Comparison of ENCODE assay signal across 9 cellular contexts in the genomic region with DNA sequence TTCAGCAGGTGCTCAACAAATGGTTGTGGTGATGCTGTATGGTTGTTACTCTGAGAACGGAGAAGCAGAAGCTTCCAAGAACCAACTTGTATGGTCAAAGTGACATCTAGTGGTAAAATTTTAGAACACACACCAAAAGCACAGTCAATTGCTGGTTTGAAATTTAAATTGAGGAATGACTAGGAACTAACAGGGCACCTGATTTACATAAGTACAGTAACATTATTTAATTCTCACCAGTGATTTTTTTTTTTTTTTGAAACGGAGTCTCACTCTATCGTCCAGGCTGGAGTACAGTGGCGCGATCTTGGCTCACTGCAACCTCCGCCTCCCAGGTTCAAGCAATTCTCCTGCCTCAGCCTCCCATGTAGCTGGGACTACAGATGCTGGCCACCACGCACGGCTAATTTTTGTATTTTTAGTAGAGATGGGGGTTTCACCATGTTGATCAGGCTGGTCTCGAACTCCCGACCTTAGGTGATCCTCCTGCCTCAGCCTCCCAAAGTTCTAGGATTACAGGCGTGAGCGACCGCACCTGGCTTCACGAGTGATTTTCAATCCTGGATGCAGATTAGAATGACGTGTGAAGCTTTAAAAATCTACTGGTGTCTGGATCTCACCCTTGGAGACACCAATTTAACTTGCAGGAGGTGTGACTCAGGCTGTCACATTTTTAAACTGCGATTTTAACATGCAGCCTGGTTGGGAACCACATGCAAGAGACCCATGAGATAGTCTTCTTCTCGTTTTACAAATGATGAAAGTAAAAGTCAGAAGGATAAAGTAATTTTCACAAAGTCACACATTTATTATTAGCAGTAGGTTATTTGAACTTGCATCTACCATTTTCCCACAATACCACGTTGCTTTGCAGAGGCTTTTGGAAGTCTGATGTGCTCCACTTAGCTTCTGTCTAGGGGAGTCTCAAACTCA. TPM values are rescaled to one million over a fixed set of nuclear protein-coding genes. Genes with fewer than 3 reads are reported as not detected.
A peak's percentile ranks its signal among the peaks of the same experiment; 100 is the strongest.
DNase-seq lines count a peak whose midpoint lies in the region; ATAC-seq and TF ChIP-seq lines count a peak whose summit lies in the region.
"Had no signal": no experiment of that assay in that cellular context is flagged by ENCODE, and none has a peak within 500 bp of the region (broad histone marks: within the 10 kb centered on the region; RNA-seq: fewer than 3 reads in every experiment).

No MANE protein-coding gene starts in this region.

- H3K9me3 Mint-ChIP-seq in brain: no peaks in the 10 kb centered on the region

- DNase-seq in DMS79 (lab: John Stamatoyannopoulos, UW) (peak; percentile 76), NCI-H526 treated with DMSO at 0.1 percent for 48 hours (lab: John Stamatoyannopoulos, UW) (peak; percentile 46), iris pigment epithelial cell (ENCODE audit: low read depth) (peak; percentile 77), thyroid gland (no peak)
- DNase-seq in stimulated activated CD4-positive, alpha-beta T cell treated with anti-CD3 and anti-CD28 coated beads, Interleukin-15, amount 100 ng/mL, for 24 hours: no peak

- H3K9me3 ChIP-seq in thyroid gland: no peaks in the 10 kb centered on the region
- H3K9me3 ChIP-seq: SJSA1 had no signal

- peaks cover 4% of the 10 kb centered on the region for H3K27me3 Mint-ChIP-seq in brain

- H3K27me3 ChIP-seq in thyroid gland: no peaks in the 10 kb centered on the region
- H3K27me3 ChIP-seq: SJSA1 had no signal

- no peaks in the 10 kb centered on the region for H3K36me3 Mint-ChIP-seq in brain

- 53 to 57% methylated on average over 18 of the region's 18 CpGs for WGBS in thyroid gland, 2 donors

- no peaks in the 10 kb centered on the region for H3K36me3 ChIP-seq in thyroid gland
- H3K36me3 ChIP-seq: SJSA1 had no signal

- TF ChIP-seq POLR2A in thyroid gland (IDR thresholded peaks at IDR 0.05): no peak

- no peak overlapping the region for H3K4me3 Mint-ChIP-seq in brain

- peak; percentile 79 to 82 for TF ChIP-seq CTCF in brain (conservative IDR thresholded peaks at IDR 0.05)
- peak; percentile 30 to 85 (median 74) for TF ChIP-seq CTCF in thyroid gland (IDR thresholded peaks at IDR 0.05)

- H3K4me1 Mint-ChIP-seq in brain: peaks cover 13% of the 10 kb centered on the region

- ATAC-seq in HG03521 (IDR thresholded peaks at IDR 0.05; ENCODE audit: unreplicated experiment) (peak; percentile 40), HG03135 (IDR thresholded peaks at IDR 0.05; ENCODE audit: unreplicated experiment) (no peak)

- H3K27ac ChIP-seq in thyroid gland: no peak overlapping the region
- H3K27ac ChIP-seq: SJSA1 had no signal

- H3K4me1 ChIP-seq in thyroid gland: no peaks in the 10 kb centered on the region
- H3K4me1 ChIP-seq: SJSA1 had no signal

- peak overlapping the region in 3 of 5 experiments; percentile 2 to 37 (median 31) for H3K27ac Mint-ChIP-seq in brain

- intact Hi-C loops in thyroid gland (cut with DNase I): loop anchor here (5.0 kb wide), 2 partner anchors 175 to 300 kb away; no protein-coding TSS in a partner anchor

- no peak overlapping the region for H3K4me3 ChIP-seq in thyroid gland (replicated peaks in 1 of 3)
- H3K4me3 ChIP-seq: SJSA1 had no signal

RNA-seq across cellular contexts. Expression of a gene that starts 14.1 kb away (rescaled TPM):
- 16.8 TPM for polyA plus RNA-seq in brain (ENCODE audit: insufficient read depth, low read depth, low replicate concordance)
- 100 to 1,000 TPM in 1 of 4 donors, 10 to 100 TPM in 3; 67.1 to 101 (median 86.7) TPM for total RNA-seq in thyroid gland

RNA-seq across cellular contexts. Expression of a gene that starts 18.3 kb away (rescaled TPM):
- polyA plus RNA-seq in brain (ENCODE audit: insufficient read depth, low read depth, low replicate concordance): 8.4 TPM
- 10 to 100 TPM; 17.9 to 22.0 (median 20.9) TPM for total RNA-seq in thyroid gland

Comparison
In these comparisons a context has a peak if more than half of its experiments do, and no peak if none do; other contexts are left out.
1. DNase-seq: peak in DMS79 (single experiment), NCI-H526 treated with DMSO at 0.1 percent for 48 hours (single experiment) and iris pigment epithelial cell (single experiment); none in thyroid gland (0 of 2) and stimulated activated CD4-positive, alpha-beta T cell treated with anti-CD3 and anti-CD28 coated beads, Interleukin-15, amount 100 ng/mL, for 24 hours (single experiment).